ENCODE assay signal across 8 cellular contexts in the genomic region with DNA sequence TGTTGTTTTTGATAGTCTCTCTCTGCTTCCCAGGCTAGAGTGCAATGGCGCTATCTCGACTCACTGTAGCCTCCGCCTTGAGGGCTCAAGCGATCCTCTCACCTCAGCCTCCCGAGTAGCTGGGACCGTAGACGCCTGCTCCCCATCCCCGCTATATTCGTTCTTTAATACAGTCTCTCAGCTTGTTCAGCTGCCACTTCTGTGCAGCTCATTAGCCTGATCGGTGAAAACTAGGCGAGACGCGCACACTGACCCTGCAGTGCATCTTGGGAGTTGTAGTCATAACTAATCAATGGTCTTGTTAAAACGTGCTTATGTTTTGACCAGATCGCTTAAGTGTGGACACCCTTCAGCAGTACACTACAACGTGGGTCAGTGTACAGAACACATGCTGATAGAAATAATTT. TPM values are rescaled to one million over a fixed set of nuclear protein-coding genes. Genes with fewer than 3 reads are reported as not detected.
DNase-seq lines count a peak whose midpoint lies in the region; ATAC-seq, FAIRE-seq and TF ChIP-seq lines count a peak whose summit lies in the region.

No MANE protein-coding gene starts in this region.

- peak; percentile 74 for DNase-seq in GM10248 (ENCODE audit: extremely low spot score)
- no peak for DNase-seq in H54 (ENCODE audit: insufficient read length, low spot score)
- no peak for DNase-seq in LNCaP clone FGC (ENCODE audit: low read depth)
- peak; percentile 72 for DNase-seq in SK-N-SH
- peak; percentile 11 for DNase-seq in amniotic stem cell (lab: John Stamatoyannopoulos, UW)
- peak; percentile 69 for DNase-seq in right atrium auricular region (ENCODE audit: low spot score)
- peak; percentile 58 for DNase-seq in renal cortical epithelial cell (ENCODE audit: low read depth)

- H3K79me2 ChIP-seq in SK-N-SH (ENCODE audit: insufficient read depth), result peaks cover 92% of the 10 kb centered on the region

- H3K9ac ChIP-seq in SK-N-SH, result peak overlapping the region; percentile 90

- TF ChIP-seq EP300 in SK-N-SH (IDR thresholded peaks at IDR 0.05; ENCODE audit: borderline replicate concordance in 1 of 2, low read depth in 1 of 2, low read length in 1 of 2), result no peak

- POLR2A ChIA-PET in GM10248 (lab: Yijun Ruan, JAX) (no interaction called here), SK-N-SH (lab: Yijun Ruan, JAX) (interaction anchor here (1.2 to 1.3 kb wide), 2 partner anchors 8 to 99 kb away, joined by 3 to 5 read pairs; partner anchors contain the start of gene CFAP36)

- FAIRE-seq in H54 (lab: Jason Lieb, UNC), result peak; percentile 27

- H3K4me3 ChIP-seq in LNCaP clone FGC (ENCODE audit: low read depth, low read length) (peak overlapping the region; percentile 76), SK-N-SH (ENCODE audit: low read depth in 2 of 2, low read length in 1 of 2) (peak overlapping the region; percentile 94 to 99), right atrium auricular region (peak overlapping the region; percentile 94 to 98)

- H3K27ac ChIP-seq in SK-N-SH (ENCODE audit: low read depth in 2 of 2, low read length in 1 of 2), result peak overlapping the region; percentile 89
- H3K27ac ChIP-seq in right atrium auricular region, result peak overlapping the region; percentile 92 to 97

- TF ChIP-seq RAD21 in SK-N-SH (IDR thresholded peaks at IDR 0.05; ENCODE audit: low read length), result no peak

- no peaks in the 10 kb centered on the region for H3K9me2 ChIP-seq in SK-N-SH

- TF ChIP-seq CTCF in GM10248 (IDR thresholded peaks at IDR 0.05; ENCODE audit: control extremely low read depth, extremely low read depth, low read depth, missing control alignments) (no peak), LNCaP clone FGC (IDR thresholded peaks at IDR 0.05; ENCODE audit: control insufficient read depth, extremely low read depth, insufficient read depth) (no peak), SK-N-SH (IDR thresholded peaks at IDR 0.05) (no peak), right atrium auricular region (IDR thresholded peaks at IDR 0.05) (peak in 1 of 2 donors; percentile 13)

- H3K9me3 ChIP-seq in SK-N-SH (no peaks in the 10 kb centered on the region), right atrium auricular region (no peaks in the 10 kb centered on the region)

- peaks cover 19% of the 10 kb centered on the region for H4K20me1 ChIP-seq in SK-N-SH (ENCODE audit: insufficient read depth)

- H3K36me3 ChIP-seq in SK-N-SH (replicated peaks in 1 of 2; ENCODE audit: control insufficient read depth in 1 of 2, insufficient read depth in 2 of 2, low read length in 1 of 2) (peaks cover 16 to 19% of the 10 kb centered on the region in 2 experiments), right atrium auricular region (no peaks in the 10 kb centered on the region)

- peaks cover 0 to 19% of the 10 kb centered on the region in 2 experiments; a peak in 2 of 4 replicates for H3K4me1 ChIP-seq in SK-N-SH (ENCODE audit: control insufficient read depth in 1 of 2, insufficient read depth in 2 of 2, low read depth in 1 of 2, low read length in 1 of 2)
- peaks cover 0 to 44% of the 10 kb centered on the region in 2 donors for H3K4me1 ChIP-seq in right atrium auricular region

- under 1% methylated on average over 16 of the region's 16 CpGs for WGBS in SK-N-SH (ENCODE audit: low lambda C conversion rate)

- peaks cover 6% of the 10 kb centered on the region for H3F3A ChIP-seq in SK-N-SH (replicated peaks; ENCODE audit: insufficient read depth)

- H3K4me2 ChIP-seq in SK-N-SH, result peak overlapping the region; percentile 73

- CTCF ChIA-PET in GM10248 (lab: Yijun Ruan, JAX) (interaction anchor here (1.0 to 1.2 kb wide), 3 partner anchors 50 to 100 kb away, joined by 3 read pairs; partner anchors contain the start of gene CFAP36), SK-N-SH (lab: Yijun Ruan, JAX) (no interaction called here)

- peak overlapping the region; percentile 91 for H2AFZ ChIP-seq in SK-N-SH (ENCODE audit: low read depth)

- ATAC-seq in HG02970 (IDR thresholded peaks at IDR 0.05; ENCODE audit: low FRiP score, unreplicated experiment), result no peak

- H3K27me3 ChIP-seq in SK-N-SH (ENCODE audit: insufficient read depth) (no peaks in the 10 kb centered on the region), right atrium auricular region (no peaks in the 10 kb centered on the region)

- TF ChIP-seq POLR2A in H54 (IDR thresholded peaks at IDR 0.05; ENCODE audit: low read depth, low read length), result no peak; the same call in 1 of the 2 replicates

TF ChIP-seq in SK-N-SH, 30 proteins besides CTCF, POLR2A, EP300 and RAD21 (continues in another document):
- 0 out of 2 replicates have a peak, but pooled peaks have one; percentile 49 for TF ChIP-seq MAX (IDR thresholded peaks at IDR 0.05; ENCODE audit: low read depth)
- TF ChIP-seq YY1 (IDR thresholded peaks at IDR 0.05; ENCODE audit: low read depth), result peak; percentile 55; the same call in 1 of the 2 replicates
- TF ChIP-seq TAF1 (IDR thresholded peaks at IDR 0.05; ENCODE audit: borderline replicate concordance, low read depth, low read length), result no peak
- TF ChIP-seq IRF3 (IDR thresholded peaks at IDR 0.05; ENCODE audit: low read depth, low read length), result no peak
- TF ChIP-seq RCOR1 (IDR thresholded peaks at IDR 0.05; ENCODE audit: low read length), result no peak
- peak; percentile 35; the same call in 1 of the 2 replicates for TF ChIP-seq SIN3A (IDR thresholded peaks at IDR 0.05; ENCODE audit: borderline replicate concordance, low read depth, low read length)
- TF ChIP-seq CHD2 (IDR thresholded peaks at IDR 0.05; ENCODE audit: low read length, partially characterized antibody), result peak; percentile 91
- TF ChIP-seq, protein P1, sequence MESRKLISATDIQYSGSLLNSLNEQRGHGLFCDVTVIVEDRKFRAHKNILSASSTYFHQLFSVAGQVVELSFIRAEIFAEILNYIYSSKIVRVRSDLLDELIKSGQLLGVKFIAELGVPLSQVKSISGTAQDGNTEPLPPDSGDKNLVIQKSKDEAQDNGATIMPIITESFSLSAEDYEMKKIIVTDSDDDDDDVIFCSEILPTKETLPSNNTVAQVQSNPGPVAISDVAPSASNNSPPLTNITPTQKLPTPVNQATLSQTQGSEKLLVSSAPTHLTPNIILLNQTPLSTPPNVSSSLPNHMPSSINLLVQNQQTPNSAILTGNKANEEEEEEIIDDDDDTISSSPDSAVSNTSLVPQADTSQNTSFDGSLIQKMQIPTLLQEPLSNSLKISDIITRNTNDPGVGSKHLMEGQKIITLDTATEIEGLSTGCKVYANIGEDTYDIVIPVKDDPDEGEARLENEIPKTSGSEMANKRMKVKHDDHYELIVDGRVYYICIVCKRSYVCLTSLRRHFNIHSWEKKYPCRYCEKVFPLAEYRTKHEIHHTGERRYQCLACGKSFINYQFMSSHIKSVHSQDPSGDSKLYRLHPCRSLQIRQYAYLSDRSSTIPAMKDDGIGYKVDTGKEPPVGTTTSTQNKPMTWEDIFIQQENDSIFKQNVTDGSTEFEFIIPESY (IDR thresholded peaks at IDR 0.05; ENCODE audit: borderline replicate concordance, low read depth), result peak; percentile 90
- no peak for TF ChIP-seq NFIC (IDR thresholded peaks at IDR 0.05; ENCODE audit: borderline replicate concordance)
- TF ChIP-seq, protein P2, sequence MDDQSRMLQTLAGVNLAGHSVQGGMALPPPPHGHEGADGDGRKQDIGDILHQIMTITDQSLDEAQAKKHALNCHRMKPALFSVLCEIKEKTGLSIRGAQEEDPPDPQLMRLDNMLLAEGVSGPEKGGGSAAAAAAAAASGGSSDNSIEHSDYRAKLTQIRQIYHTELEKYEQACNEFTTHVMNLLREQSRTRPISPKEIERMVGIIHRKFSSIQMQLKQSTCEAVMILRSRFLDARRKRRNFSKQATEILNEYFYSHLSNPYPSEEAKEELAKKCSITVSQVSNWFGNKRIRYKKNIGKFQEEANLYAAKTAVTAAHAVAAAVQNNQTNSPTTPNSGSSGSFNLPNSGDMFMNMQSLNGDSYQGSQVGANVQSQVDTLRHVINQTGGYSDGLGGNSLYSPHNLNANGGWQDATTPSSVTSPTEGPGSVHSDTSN (IDR thresholded peaks at IDR 0.05), result peak; percentile 8; the same call in 1 of the 2 replicates
- peak; percentile 97 for TF ChIP-seq MXI1 (IDR thresholded peaks at IDR 0.05; ENCODE audit: low read depth, low read length)
- TF ChIP-seq GABPA (IDR thresholded peaks at IDR 0.05; ENCODE audit: low read depth), result peak; percentile 44; the same call in 1 of the 2 replicates
- no peak for TF ChIP-seq TEAD4 (IDR thresholded peaks at IDR 0.05; ENCODE audit: borderline replicate concordance, insufficient read depth)
- no peak for TF ChIP-seq FOSL2 (IDR thresholded peaks at IDR 0.05; ENCODE audit: borderline replicate concordance, low read depth)
- TF ChIP-seq NRF1 (IDR thresholded peaks at IDR 0.05; ENCODE audit: low read depth, low read length), result 0 out of 2 replicates have a peak, but pooled peaks have one; percentile 13

RNA-seq across cellular contexts. Expression of gene PPP4R3B, which starts 1.2 kb away (rescaled TPM):
- polyA plus RNA-seq in SK-N-SH (2012; rRNA removed), result 9.3 and 11.0 TPM in 2 replicates
- 12.1 and 14.0 TPM in 2 replicates for polyA plus RNA-seq in SK-N-SH (2012; cell fraction: cytosol; rRNA removed)
- polyA plus RNA-seq in SK-N-SH (2012; cell fraction: nucleus; rRNA removed), result 12.4 and 13.3 TPM in 2 replicates
- total RNA-seq in right atrium auricular region (10 to 100 TPM; 22.8 to 23.4 TPM), renal cortical epithelial cell (38.2 and 74.5 TPM in 2 replicates)

Comparison
In these comparisons a context has a peak if more than half of its experiments do, and no peak if none do; other contexts are left out.
1. DNase-seq: peak in GM10248 (single experiment), SK-N-SH (single experiment), amniotic stem cell (single experiment), right atrium auricular region (single experiment) and renal cortical epithelial cell (single experiment); none in H54 (single experiment) and LNCaP clone FGC (single experiment).
2. Peak in every context shown above with its lines, with median percentiles within 50 percentile points of each other: H3K4me3 ChIP-seq.